ENCODE assay signal across 19 cellular contexts in genomic region chr20:13238001-13238653, GRCh38. TPM values are rescaled to one million over a fixed set of nuclear protein-coding genes. Genes with fewer than 3 reads are reported as not detected.
A peak's percentile ranks its signal among the peaks of the same experiment; 100 is the strongest.
DNase-seq lines count a peak whose midpoint lies in the region; ATAC-seq and TF ChIP-seq lines count a peak whose summit lies in the region.
"Had no signal": no experiment of that assay in that cellular context is flagged by ENCODE, and none has a peak within 500 bp of the region (broad histone marks: within the 10 kb centered on the region; RNA-seq: fewer than 3 reads in every experiment).

No MANE protein-coding gene starts in this region.

- H3K36me3 ChIP-seq in GM23248 (ENCODE audit: low read depth) (no peaks in the 10 kb centered on the region), body of pancreas (replicated peaks in 1 of 2; ENCODE audit: insufficient read depth in 1 of 2, low read depth in 2 of 2) (no peaks in the 10 kb centered on the region), osteoblast (ENCODE audit: insufficient read depth, low read length) (no peaks in the 10 kb centered on the region)
- H3K36me3 ChIP-seq: BE2C; BLaER1 treated with 17β-estradiol and CSF1 and Interleukin-3, amounts not matched to agents 10 nM and 100 nM had no signal

- peak; percentile 62 for DNase-seq in AG20443 (ENCODE audit: low spot score)
- peak; percentile 47 for DNase-seq in GM23248
- DNase-seq in body of pancreas, result no peak
- DNase-seq in osteoblast (ENCODE audit: insufficient read length, low spot score, missing footprints), result no peak
- no peak for DNase-seq in glutamatergic neuron
- no peak for DNase-seq in NCI-H2029 (lab: John Stamatoyannopoulos, UW)
- no peak for DNase-seq in nucleus accumbens (lab: John Stamatoyannopoulos, UW)
- DNase-seq: AML-193; BE2C; CD4-positive, alpha-beta T cell; CD8-positive, alpha-beta memory T cell; DMS53; DMS79 treated with DMSO at 0.1 percent for 48 hours; H9 had no signal

- H3K4me1 Mint-ChIP-seq in glutamatergic neuron (ENCODE audit: low read depth, unreplicated experiment), result no peaks in the 10 kb centered on the region
- H3K4me1 Mint-ChIP-seq: CD14-positive monocyte; CD8-positive, alpha-beta memory T cell had no signal

- peaks cover 3% of the 10 kb centered on the region for H3K27me3 Mint-ChIP-seq in glutamatergic neuron (ENCODE audit: unreplicated experiment)
- H3K27me3 Mint-ChIP-seq: CD4-positive, alpha-beta T cell; CD8-positive, alpha-beta memory T cell had no signal

- no peaks in the 10 kb centered on the region for H3K9me3 Mint-ChIP-seq in glutamatergic neuron (ENCODE audit: unreplicated experiment)
- H3K9me3 Mint-ChIP-seq: CD4-positive, alpha-beta T cell; H9 had no signal

- intact Hi-C loops in body of pancreas (cut with DNase I), result no loop called here

- no peaks in the 10 kb centered on the region for H3K36me3 Mint-ChIP-seq in glutamatergic neuron (ENCODE audit: unreplicated experiment)
- H3K36me3 Mint-ChIP-seq: CD14-positive monocyte; CD8-positive, alpha-beta memory T cell had no signal

- peaks cover 1% of the 10 kb centered on the region; the same call in 1 of the 2 replicates for H3F3A ChIP-seq in GM23248 (ENCODE audit: insufficient read depth)

- H4K20me1 ChIP-seq in GM23248 (ENCODE audit: insufficient read depth) (no peaks in the 10 kb centered on the region), osteoblast (ENCODE audit: insufficient read depth, low read length) (no peaks in the 10 kb centered on the region)
- H4K20me1 ChIP-seq: BLaER1 treated with 17β-estradiol and CSF1 and Interleukin-3, amounts not matched to agents 10 nM and 100 nM had no signal

- H2AFZ ChIP-seq in GM23248 (no peak overlapping the region), osteoblast (ENCODE audit: low read length) (peak overlapping the region; percentile 58)

- ATAC-seq in body of pancreas, result peak; percentile 12
- no peak for ATAC-seq in HG02798 (IDR thresholded peaks at IDR 0.05; ENCODE audit: poor library complexity, unreplicated experiment)
- ATAC-seq: HCT116 had no signal

- H3K4me3 Mint-ChIP-seq in glutamatergic neuron (ENCODE audit: unreplicated experiment), result no peak overlapping the region
- H3K4me3 Mint-ChIP-seq: CD4-positive, alpha-beta T cell; CD8-positive, alpha-beta memory T cell; H9 had no signal

- H3K27me3 ChIP-seq in GM23248 (replicated peaks; ENCODE audit: insufficient read depth) (peaks cover 4% of the 10 kb centered on the region; the same call in 1 of the 2 replicates), body of pancreas (no peaks in the 10 kb centered on the region), osteoblast (ENCODE audit: insufficient read depth, low read length) (no peaks in the 10 kb centered on the region)
- H3K27me3 ChIP-seq: BE2C; BLaER1 treated with 17β-estradiol and CSF1 and Interleukin-3, amounts not matched to agents 10 nM and 100 nM had no signal

- in situ Hi-C loops in GM23248 (cut with MboI), result no loop called here

- H3K27ac ChIP-seq in GM23248 (no peak overlapping the region), body of pancreas (no peak overlapping the region), osteoblast (ENCODE audit: low read depth, low read length) (peak overlapping the region; percentile 24)
- H3K27ac ChIP-seq: BLaER1 treated with 17β-estradiol and CSF1 and Interleukin-3, amounts not matched to agents 10 nM and 100 nM had no signal

- no peaks in the 10 kb centered on the region for H3K9me2 ChIP-seq in GM23248 (ENCODE audit: insufficient read depth)

- 51 to 57% methylated on average over 2 of the region's 2 CpGs for WGBS in GM23248 (ENCODE audit: low coverage in 1 of 2, low lambda C conversion rate in 2 of 2, missing lambda C conversion rate in 2 of 2), 2 experiments
- WGBS in body of pancreas, 2 donors, result 55 to 59% methylated on average over 2 of the region's 2 CpGs

- H3K4me1 ChIP-seq in GM23248 (ENCODE audit: insufficient read depth) (peaks cover 9% of the 10 kb centered on the region; the same call in 1 of the 2 replicates), body of pancreas (peaks cover 24% of the 10 kb centered on the region), osteoblast (ENCODE audit: insufficient read depth, low read length) (peaks cover 4% of the 10 kb centered on the region)
- H3K4me1 ChIP-seq: BE2C; BLaER1 treated with 17β-estradiol and CSF1 and Interleukin-3, amounts not matched to agents 10 nM and 100 nM had no signal

- H3K4me2 ChIP-seq in GM23248 (ENCODE audit: unreplicated experiment) (no peak overlapping the region), osteoblast (ENCODE audit: insufficient read depth, low read length) (no peak overlapping the region)
- H3K4me2 ChIP-seq: BLaER1 treated with 17β-estradiol and CSF1 and Interleukin-3, amounts not matched to agents 10 nM and 100 nM had no signal

- TF ChIP-seq POLR2A in body of pancreas (IDR thresholded peaks at IDR 0.05), result no peak

- no peak overlapping the region for H3K27ac Mint-ChIP-seq in glutamatergic neuron (ENCODE audit: unreplicated experiment)
- H3K27ac Mint-ChIP-seq: CD14-positive monocyte; CD4-positive, alpha-beta T cell; CD8-positive, alpha-beta memory T cell; H9 had no signal

- H3K4me3 ChIP-seq in GM23248 (no peak overlapping the region), body of pancreas (no peak overlapping the region), osteoblast (ENCODE audit: insufficient read depth, low read length) (no peak overlapping the region)
- H3K4me3 ChIP-seq: BLaER1 treated with 17β-estradiol and CSF1 and Interleukin-3, amounts not matched to agents 10 nM and 100 nM had no signal

- H3K79me2 ChIP-seq in GM23248 (ENCODE audit: insufficient read depth) (no peaks in the 10 kb centered on the region), osteoblast (ENCODE audit: insufficient read depth, low read length) (no peaks in the 10 kb centered on the region)

- no peak overlapping the region for H3K9ac ChIP-seq in GM23248
- H3K9ac ChIP-seq: BLaER1 treated with 17β-estradiol and CSF1 and Interleukin-3, amounts not matched to agents 10 nM and 100 nM had no signal

- TF ChIP-seq CTCF in body of pancreas (IDR thresholded peaks at IDR 0.05), result no peak
- TF ChIP-seq CTCF in osteoblast (IDR thresholded peaks at IDR 0.05; ENCODE audit: extremely low read depth, low read depth, low read length), result no peak
- no peak for TF ChIP-seq CTCF in glutamatergic neuron (IDR thresholded peaks at IDR 0.05; ENCODE audit: partially characterized antibody, unreplicated experiment)

- H3K9me3 ChIP-seq in GM23248 (ENCODE audit: low read depth), result no peaks in the 10 kb centered on the region
- no peaks in the 10 kb centered on the region for H3K9me3 ChIP-seq in body of pancreas
- no peaks in the 10 kb centered on the region for H3K9me3 ChIP-seq in osteoblast (ENCODE audit: low read depth, low read length)
- H3K9me3 ChIP-seq: BE2C; BLaER1 treated with 17β-estradiol and CSF1 and Interleukin-3, amounts not matched to agents 10 nM and 100 nM had no signal

RNA-seq across cellular contexts. Expression of gene ISM1, which starts 17.1 kb away (rescaled TPM):
- not detected in 2 replicates for total RNA-seq in GM23248 (2014; rRNA removed; shearing (Covaris generic))
- 0.06 TPM in 1 of 2 replicates, not detected in the other for polyA plus RNA-seq in GM23248 (2016; fragmentation: Nextera tagmentation; extraction: Ambion mirVana)
- total RNA-seq in body of pancreas, result 1 to 10 TPM; 2.6 to 3.1 TPM
- total RNA-seq in osteoblast, result 4.0 and 8.3 TPM in 2 replicates
- total RNA-seq in glutamatergic neuron (ENCODE audit: unreplicated experiment), result 0.32 TPM
- total RNA-seq: A172 had no signal
- polyA plus RNA-seq: CD14-positive monocyte had no signal

Comparison
In these comparisons a context has a peak if more than half of its experiments do, and no peak if none do; other contexts are left out.
1. DNase-seq: peak in AG20443 (single experiment) and GM23248 (single experiment); none in body of pancreas (0 of 4), osteoblast (single experiment), glutamatergic neuron (single experiment), NCI-H2029 (single experiment) and nucleus accumbens (0 of 56).